8 cellular contexts compared by ENCODE assay signal in the genomic region with DNA sequence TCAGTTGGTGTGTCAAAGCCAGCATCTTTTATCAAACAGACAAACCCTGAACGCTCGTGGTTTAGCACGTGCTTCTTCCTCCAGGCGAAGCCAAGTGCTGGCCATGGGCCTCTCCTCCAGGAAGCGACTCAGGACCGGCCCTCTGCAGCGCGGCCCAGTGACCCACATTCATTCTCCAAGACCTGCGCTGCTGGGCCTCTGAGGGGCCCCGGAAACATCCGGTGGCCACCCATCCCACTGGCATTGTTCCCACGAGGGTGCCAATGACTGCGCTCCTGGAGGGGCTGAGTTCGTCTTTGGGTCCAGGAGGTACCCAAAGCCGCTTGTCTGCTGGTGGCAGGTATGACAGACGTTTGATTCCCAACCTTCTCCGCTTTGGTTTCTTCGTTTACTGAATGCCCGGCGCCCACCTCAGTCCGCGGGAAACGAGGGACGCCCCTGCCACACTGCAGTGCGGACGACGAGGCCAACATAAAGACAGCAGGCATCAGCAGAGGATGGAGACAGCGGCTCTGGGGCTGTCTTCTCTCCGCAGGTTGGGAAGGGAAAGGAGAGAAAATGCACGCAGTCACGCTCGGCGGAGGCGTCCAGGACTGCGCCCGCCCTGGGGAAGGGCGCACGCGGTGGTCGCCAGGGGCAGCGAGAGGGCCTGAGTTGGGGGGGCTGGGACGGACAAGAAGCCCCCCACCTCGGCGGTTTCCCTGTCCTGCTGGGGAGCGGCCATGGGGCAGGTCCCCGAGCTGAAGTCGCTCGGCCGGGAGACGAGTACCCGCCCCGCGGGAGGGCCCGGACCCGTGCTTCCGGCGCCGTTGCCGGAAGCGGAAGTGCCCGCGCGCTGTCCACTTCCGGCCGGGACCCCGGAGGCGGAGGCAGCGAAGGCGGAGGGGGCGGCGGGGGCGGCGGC. TPM values are rescaled to one million over a fixed set of nuclear protein-coding genes. Genes with fewer than 3 reads are reported as not detected.
DNase-seq lines count a peak whose midpoint lies in the region; TF ChIP-seq lines count a peak whose summit lies in the region.

A gene (plus strand): TSS at position 842 of the 904 bp plus-strand sequence. CDS start 3,030 bp downstream, outside the sequence.

- H3K27me3 ChIP-seq in GM06990 (replicated peaks; ENCODE audit: control insufficient read depth, insufficient read depth, low read length) (no peaks in the 10 kb centered on the region), HAP-1 (ENCODE audit: low read depth) (no peaks in the 10 kb centered on the region), MM.1S (replicated peaks; ENCODE audit: insufficient read depth, low read length) (no peaks in the 10 kb centered on the region), cardiac muscle cell (no peaks in the 10 kb centered on the region), transverse colon (no peaks in the 10 kb centered on the region)

- no peak for TF ChIP-seq EP300 in transverse colon (IDR thresholded peaks at IDR 0.05; ENCODE audit: low read depth)

- DNase-seq in GM06990 (ENCODE audit: extremely low read depth, insufficient read length) (peak; percentile 85), HAP-1 (ENCODE audit: low spot score in 2 of 2) (peak; percentile 42 to 76), MM.1S (peak; percentile 75), SW480 (ENCODE audit: low spot score) (peak; percentile 75), cardiac muscle cell (ENCODE audit: low read depth in 1 of 2, low spot score in 1 of 2) (peak; percentile 70 to 81), posterior cingulate gyrus (peak; percentile 61 to 97 (median 77)), transverse colon (peak; percentile 82)
- DNase-seq in activated naive CD8-positive, alpha-beta T cell treated with anti-CD3 and anti-CD28 coated beads, Interleukin-2, amount 50 U/mL, for 16 hours (ENCODE audit: low read depth, low spot score) = peak; percentile 32

- peak; percentile 64 for TF ChIP-seq POLR2A in transverse colon (IDR thresholded peaks at IDR 0.05)

- in situ Hi-C loops in HAP-1 (cut with MboI; ENCODE audit: low sequenced_read_pairs) (no loop called here), transverse colon (cut with MboI; ENCODE audit: low pct_ligation_motif_present in 1 of 4, low pct_unique_long_range_greater_than_20kb in 1 of 4, low sequenced_read_pairs in 3 of 4) (no loop called here)

- H3K4me3 ChIP-seq in GM06990 (replicated peaks; ENCODE audit: low read depth, low read length) (peak within 1 kb of the TSS; percentile 99), HAP-1 (peak within 1 kb of the TSS; percentile 87), MM.1S (ENCODE audit: low read length) (peak within 1 kb of the TSS; percentile 100), cardiac muscle cell (peak within 1 kb of the TSS; percentile 93), transverse colon (peak within 1 kb of the TSS; percentile 61 to 92 (median 81))

- peak within 1 kb of the TSS; percentile 84 for H3K9ac ChIP-seq in MM.1S (ENCODE audit: low read length)

- peak within 1 kb of the TSS; percentile 96 for H3K4me2 ChIP-seq in MM.1S (ENCODE audit: low read depth, low read length)

- H3F3A ChIP-seq in MM.1S (ENCODE audit: insufficient read depth, low read length) = 0 out of 2 replicates have a peak, but pooled peaks cover 3% of the 10 kb centered on the region

- no peak for TF ChIP-seq CTCF in GM06990 (IDR thresholded peaks at IDR 0.05; ENCODE audit: insufficient read depth, low read length, poor library complexity, severe bottlenecking)
- no peak for TF ChIP-seq CTCF in MM.1S (IDR thresholded peaks at IDR 0.05; ENCODE audit: low read length)
- no peak for TF ChIP-seq CTCF in cardiac muscle cell (IDR thresholded peaks at IDR 0.05; ENCODE audit: low read depth, low read length)
- no peak for TF ChIP-seq CTCF in transverse colon (IDR thresholded peaks at IDR 0.05)

- peaks cover 44% of the 10 kb centered on the region for H3K79me2 ChIP-seq in MM.1S (ENCODE audit: low read length)

- H3K36me3 ChIP-seq in GM06990 (ENCODE audit: control insufficient read depth, insufficient read depth, low read length) (peaks cover 12% of the 10 kb centered on the region), HAP-1 (replicated peaks) (peaks cover 8% of the 10 kb centered on the region), MM.1S (replicated peaks; ENCODE audit: insufficient read depth, low read length) (0 out of 2 replicates have a peak, but pooled peaks cover 3% of the 10 kb centered on the region), cardiac muscle cell (peaks cover 6% of the 10 kb centered on the region), transverse colon (peaks cover 0 to 5% (median 2%) of the 10 kb centered on the region in 4 donors)

- intact Hi-C loops in posterior cingulate gyrus (cut with DNase I) = loop anchor here (2.0 kb wide), 1 partner anchor 30 kb away; no protein-coding TSS in a partner anchor
- intact Hi-C loops in transverse colon (cut with DNase I; ENCODE audit: low total_unique reads) = no loop called here

- WGBS in transverse colon (ENCODE audit: low coverage in 1 of 2), 2 donors = 0 to 11% methylated on average over 1 to 42 of the region's 73 CpGs

- no peaks in the 10 kb centered on the region for H3K4me1 ChIP-seq in HAP-1
- peaks cover 24% of the 10 kb centered on the region for H3K4me1 ChIP-seq in MM.1S (ENCODE audit: low read length)
- peaks cover 13% of the 10 kb centered on the region for H3K4me1 ChIP-seq in cardiac muscle cell (ENCODE audit: low read depth)
- H3K4me1 ChIP-seq in transverse colon = peaks cover 8 to 32% (median 17%) of the 10 kb centered on the region in 4 donors

- no peaks in the 10 kb centered on the region for H3K9me2 ChIP-seq in MM.1S (replicated peaks; ENCODE audit: insufficient read depth, low read length)

- H3K27ac ChIP-seq in MM.1S (ENCODE audit: low read length) (peak within 1 kb of the TSS; percentile 17; the same call in 1 of the 2 replicates), cardiac muscle cell (peak within 1 kb of the TSS; percentile 82), transverse colon (peak within 1 kb of the TSS; percentile 82 to 94 (median 86))

- H4K20me1 ChIP-seq in MM.1S (ENCODE audit: insufficient read depth, low read length) = no peaks in the 10 kb centered on the region

- peak within 1 kb of the TSS; percentile 98 for H2AFZ ChIP-seq in MM.1S (ENCODE audit: low read length)

- H3K9me3 ChIP-seq in HAP-1 (no peaks in the 10 kb centered on the region), MM.1S (replicated peaks; ENCODE audit: insufficient read depth, low read length) (no peaks in the 10 kb centered on the region), cardiac muscle cell (ENCODE audit: low read depth) (no peaks in the 10 kb centered on the region), transverse colon (no peaks in the 10 kb centered on the region)

RNA-seq across cellular contexts. Expression of the gene that starts here (rescaled TPM):
- total RNA-seq in cardiac muscle cell = 30.5 and 56.4 TPM in 2 replicates
- 34.8 and 36.3 TPM in 2 replicates for polyA plus RNA-seq in cardiac muscle cell
- 100 to 1,000 TPM in 1 of 4 donors, 10 to 100 TPM in 3; 69.9 to 240 (median 76.1) TPM for total RNA-seq in transverse colon

Comparison
In these comparisons a context has a peak if more than half of its experiments do, and no peak if none do; other contexts are left out.
1. Peak in every context shown above with its lines: DNase-seq, H3K4me3 ChIP-seq and H3K27ac ChIP-seq.
2. DNase-seq: peak in every context shown above with its lines; median percentile 85 in GM06990; 82 in transverse colon; 77 in posterior cingulate gyrus; 76 in cardiac muscle cell; 75 in MM.1S; 75 in SW480; 59 in HAP-1; 32 in activated naive CD8-positive, alpha-beta T cell treated with anti-CD3 and anti-CD28 coated beads, Interleukin-2, amount 50 U/mL, for 16 hours.
3. H3K27ac ChIP-seq: peak in every context shown above with its lines; median percentile 86 in transverse colon; 82 in cardiac muscle cell; 17 in MM.1S.